Comparison of ENCODE assay signal across 12 cellular contexts in the genomic region with DNA sequence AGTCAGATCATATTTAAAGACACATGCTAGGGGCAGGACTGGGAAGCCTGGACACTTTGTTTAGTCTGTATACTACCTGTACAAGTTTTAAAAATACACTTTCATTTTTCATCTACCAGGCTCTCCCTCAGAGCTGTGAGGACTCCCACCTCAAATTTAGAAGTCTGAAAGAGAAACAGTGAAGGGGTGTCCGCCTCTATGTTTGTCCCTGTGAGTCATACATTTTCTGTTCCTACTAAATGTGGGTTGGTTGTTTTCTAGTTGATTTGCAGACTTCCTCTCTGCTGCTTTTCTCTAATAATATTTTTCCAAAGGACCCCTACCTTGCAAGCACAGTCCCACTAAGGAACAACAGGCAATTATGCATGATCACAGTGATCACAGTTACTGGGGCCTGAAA.
DNase-seq lines count a peak whose midpoint lies in the region; ATAC-seq and TF ChIP-seq lines count a peak whose summit lies in the region.
"Had no signal": no experiment of that assay in that cellular context is flagged by ENCODE, and none has a peak within 500 bp of the region (broad histone marks: within the 10 kb centered on the region; RNA-seq: fewer than 3 reads in every experiment).

No MANE protein-coding gene starts in this region.

- TF ChIP-seq POLR2A in body of pancreas (IDR thresholded peaks at IDR 0.05): no peak

- POLR2A ChIA-PET in activated CD4-positive, alpha-beta T cell treated with anti-CD3 and anti-CD28 coated beads for 36 hours (lab: Charles Lee): no interaction called here

- peaks cover 7% of the 10 kb centered on the region for H3K27me3 Mint-ChIP-seq in activated CD4-positive, alpha-beta T cell treated with anti-CD3 and anti-CD28 coated beads for 36 hours
- no peaks in the 10 kb centered on the region for H3K27me3 Mint-ChIP-seq in stimulated activated naive B cell treated with anti-CD40 and anti-IgM and Interleukin-4, amounts not matched to agents 10 μg/mL and 1 μg/mL and 100 μg/mL, for 72 hours

- intact Hi-C loops in activated CD4-positive, alpha-beta T cell treated with anti-CD3 and anti-CD28 coated beads for 36 hours (cut with DNase I, micrococcal nuclease): no loop called here
- intact Hi-C loops in body of pancreas (cut with DNase I): no loop called here

- CTCF ChIA-PET in activated CD4-positive, alpha-beta T cell treated with anti-CD3 and anti-CD28 coated beads for 36 hours (lab: Charles Lee): interaction anchor here (0.6 kb wide), 1 partner anchor 87 kb away, joined by 3 read pairs; no protein-coding TSS in a partner anchor

- no peaks in the 10 kb centered on the region for H3K27me3 ChIP-seq in body of pancreas

- DNase-seq in activated CD4-positive, alpha-beta T cell treated with anti-CD3 and anti-CD28 coated beads for 36 hours: no peak
- DNase-seq in activated CD4-positive, alpha-beta T cell treated with anti-CD3 and anti-CD28 coated beads for 1 hour: no peak
- no peak for DNase-seq in stimulated activated naive B cell treated with anti-CD40 and anti-IgM and Interleukin-4, amounts not matched to agents 10 μg/mL and 1 μg/mL and 100 μg/mL, for 72 hours
- no peak for DNase-seq in activated CD4-positive, CD25-positive, alpha-beta regulatory T cell treated with anti-CD3 and anti-CD28 coated beads, Interleukin-2, amount 50 U/mL, for 72 hours
- DNase-seq in DMS153 treated with DMSO at 0.1 percent for 48 hours (lab: John Stamatoyannopoulos, UW; ENCODE audit: unreplicated experiment): no peak
- DNase-seq in body of pancreas: no peak
- DNase-seq: 8988T, NCI-H1048 had no signal

- H3K4me1 Mint-ChIP-seq in activated CD4-positive, alpha-beta T cell treated with anti-CD3 and anti-CD28 coated beads for 36 hours: peaks cover 4% of the 10 kb centered on the region
- H3K4me1 Mint-ChIP-seq in stimulated activated naive B cell treated with anti-CD40 and anti-IgM and Interleukin-4, amounts not matched to agents 10 μg/mL and 1 μg/mL and 100 μg/mL, for 72 hours: no peaks in the 10 kb centered on the region

- H3K27ac Mint-ChIP-seq in activated CD4-positive, alpha-beta T cell treated with anti-CD3 and anti-CD28 coated beads for 36 hours: no peak overlapping the region
- no peak overlapping the region for H3K27ac Mint-ChIP-seq in stimulated activated naive B cell treated with anti-CD40 and anti-IgM and Interleukin-4, amounts not matched to agents 10 μg/mL and 1 μg/mL and 100 μg/mL, for 72 hours
- H3K27ac Mint-ChIP-seq: T-helper 2 cell treated with Interferon-gamma antibody and Interleukin-4, amounts not matched to agents 5 μg/mL and 100 μg/mL, for 36 hours had no signal

- ATAC-seq in activated CD4-positive, alpha-beta T cell treated with anti-CD3 and anti-CD28 coated beads for 36 hours: peak; percentile 65
- ATAC-seq in GM21723 (IDR thresholded peaks at IDR 0.05; ENCODE audit: unreplicated experiment) (peak; percentile 100), HG03135 (IDR thresholded peaks at IDR 0.05; ENCODE audit: unreplicated experiment) (peak; percentile 93), body of pancreas (no peak)
- ATAC-seq in stimulated activated naive B cell treated with anti-CD40 and anti-IgM and Interleukin-4, amounts not matched to agents 10 μg/mL and 1 μg/mL and 100 μg/mL, for 72 hours (replicated peaks): peak; percentile 69 to 74

- no peak for TF ChIP-seq CTCF in body of pancreas (IDR thresholded peaks at IDR 0.05)

- 76 to 80% methylated on average over 1 of the region's 1 CpG for WGBS in body of pancreas, 2 donors

- H3K4me1 ChIP-seq in body of pancreas: no peaks in the 10 kb centered on the region

- H3K36me3 Mint-ChIP-seq in activated CD4-positive, alpha-beta T cell treated with anti-CD3 and anti-CD28 coated beads for 36 hours (ENCODE audit: low read depth): no peaks in the 10 kb centered on the region
- H3K36me3 Mint-ChIP-seq in stimulated activated naive B cell treated with anti-CD40 and anti-IgM and Interleukin-4, amounts not matched to agents 10 μg/mL and 1 μg/mL and 100 μg/mL, for 72 hours: no peaks in the 10 kb centered on the region

- no peak overlapping the region for H3K4me3 Mint-ChIP-seq in activated CD4-positive, alpha-beta T cell treated with anti-CD3 and anti-CD28 coated beads for 36 hours
- no peak overlapping the region for H3K4me3 Mint-ChIP-seq in stimulated activated naive B cell treated with anti-CD40 and anti-IgM and Interleukin-4, amounts not matched to agents 10 μg/mL and 1 μg/mL and 100 μg/mL, for 72 hours
- H3K4me3 Mint-ChIP-seq: T-helper 2 cell treated with Interferon-gamma antibody and Interleukin-4, amounts not matched to agents 5 μg/mL and 100 μg/mL, for 36 hours had no signal

- H3K9me3 Mint-ChIP-seq in activated CD4-positive, alpha-beta T cell treated with anti-CD3 and anti-CD28 coated beads for 36 hours (ENCODE audit: low read depth): no peaks in the 10 kb centered on the region
- no peaks in the 10 kb centered on the region for H3K9me3 Mint-ChIP-seq in stimulated activated naive B cell treated with anti-CD40 and anti-IgM and Interleukin-4, amounts not matched to agents 10 μg/mL and 1 μg/mL and 100 μg/mL, for 72 hours
- H3K9me3 Mint-ChIP-seq: T-helper 2 cell treated with Interferon-gamma antibody and Interleukin-4, amounts not matched to agents 5 μg/mL and 100 μg/mL, for 36 hours had no signal

- H3K4me3 ChIP-seq in body of pancreas: no peak overlapping the region
- H3K4me3 ChIP-seq: skin epidermis had no signal

- H3K27ac ChIP-seq in body of pancreas: no peak overlapping the region
- H3K27ac ChIP-seq: skin epidermis had no signal

- no peaks in the 10 kb centered on the region for H3K36me3 ChIP-seq in body of pancreas (replicated peaks in 1 of 2; ENCODE audit: insufficient read depth in 1 of 2, low read depth in 2 of 2)

- no peaks in the 10 kb centered on the region for H3K9me3 ChIP-seq in body of pancreas
